ENCODE assay signal across 1 cellular context in genomic region chr17:81328489-81328888, GRCh38.
TF ChIP-seq lines count a peak whose summit lies in the region.

No MANE protein-coding gene starts in this region.

TF ChIP-seq in H1, 55 proteins besides CTCF, POLR2A, EP300 and RAD21 (continued from another document):
- TF ChIP-seq, protein P1, sequence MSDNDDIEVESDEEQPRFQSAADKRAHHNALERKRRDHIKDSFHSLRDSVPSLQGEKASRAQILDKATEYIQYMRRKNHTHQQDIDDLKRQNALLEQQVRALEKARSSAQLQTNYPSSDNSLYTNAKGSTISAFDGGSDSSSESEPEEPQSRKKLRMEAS (IDR thresholded peaks at IDR 0.05) = no peak
- TF ChIP-seq ZNF274 (IDR thresholded peaks at IDR 0.05; ENCODE audit: borderline replicate concordance, extremely low read depth, low read length) (no peak), CBX8 (IDR thresholded peaks at IDR 0.05; ENCODE audit: borderline replicate concordance, low read depth, low read length) (no peak), HDAC6 (IDR thresholded peaks at IDR 0.05; ENCODE audit: low read depth, low read length) (no peak), TAF7 (optimal IDR thresholded peaks at IDR 0.05; ENCODE audit: borderline replicate concordance, low read depth, low read length) (no peak), SP2 (IDR thresholded peaks at IDR 0.05; ENCODE audit: low read length) (no peak)
- TF ChIP-seq, protein P2, sequence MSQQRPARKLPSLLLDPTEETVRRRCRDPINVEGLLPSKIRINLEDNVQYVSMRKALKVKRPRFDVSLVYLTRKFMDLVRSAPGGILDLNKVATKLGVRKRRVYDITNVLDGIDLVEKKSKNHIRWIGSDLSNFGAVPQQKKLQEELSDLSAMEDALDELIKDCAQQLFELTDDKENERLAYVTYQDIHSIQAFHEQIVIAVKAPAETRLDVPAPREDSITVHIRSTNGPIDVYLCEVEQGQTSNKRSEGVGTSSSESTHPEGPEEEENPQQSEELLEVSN (IDR thresholded peaks at IDR 0.05) = no peak
